In the genomic region with DNA sequence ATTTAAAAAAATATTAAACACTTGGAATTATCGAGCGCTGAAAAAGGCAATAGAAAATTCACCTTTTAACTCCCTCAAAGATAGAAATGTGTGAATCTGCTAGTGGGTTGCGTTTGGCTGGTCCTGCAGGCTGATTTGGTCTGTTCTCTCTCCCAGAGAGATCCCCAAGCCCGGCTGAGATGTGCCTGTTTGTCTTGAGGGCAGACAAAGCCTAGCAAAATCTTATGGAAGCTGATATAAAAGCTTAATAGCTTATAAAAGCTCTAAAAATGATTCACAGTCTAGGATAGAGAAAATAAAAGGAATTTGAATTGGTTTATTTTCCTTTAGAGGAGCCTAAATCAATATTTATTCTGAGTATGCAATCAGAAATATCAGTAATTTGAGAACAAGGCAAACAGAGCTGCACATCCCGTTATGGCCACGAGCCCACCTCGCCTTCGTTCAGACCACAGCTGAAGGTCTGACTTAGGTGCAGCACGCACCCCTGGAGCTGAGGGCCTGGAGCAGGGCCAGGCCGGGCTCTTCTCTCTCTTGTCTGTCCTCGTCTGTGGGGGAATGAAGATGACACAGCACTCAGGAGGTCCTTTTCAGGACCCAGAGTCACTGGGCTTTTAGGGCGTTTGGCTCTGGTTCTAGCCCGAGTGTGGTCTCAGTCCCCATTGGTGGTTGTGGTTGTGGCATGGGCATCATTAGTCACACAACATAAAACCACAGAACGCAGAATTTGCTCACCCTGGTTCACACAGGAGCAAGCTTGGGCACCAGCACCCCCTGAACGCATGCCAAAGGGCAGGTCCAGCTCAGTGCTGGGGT, we compare ENCODE assay signal across 15 cellular contexts. TPM values are rescaled to one million over a fixed set of nuclear protein-coding genes. Genes with fewer than 3 reads are reported as not detected.
DNase-seq lines count a peak whose midpoint lies in the region; ATAC-seq, FAIRE-seq and TF ChIP-seq lines count a peak whose summit lies in the region.
"Had no signal": no experiment of that assay in that cellular context is flagged by ENCODE, and none has a peak within 500 bp of the region (broad histone marks: within the 10 kb centered on the region; RNA-seq: fewer than 3 reads in every experiment).

No MANE protein-coding gene starts in this region.

- ATAC-seq in HG03378 (IDR thresholded peaks at IDR 0.05; ENCODE audit: unreplicated experiment) (no peak), GM19328 (IDR thresholded peaks at IDR 0.05; ENCODE audit: unreplicated experiment) (no peak)
- ATAC-seq: effector memory CD8-positive, alpha-beta T cell had no signal

- H3K4me3 Mint-ChIP-seq in activated CD4-positive, alpha-beta memory T cell treated with anti-CD3 and anti-CD28 coated beads, Interleukin-2, amount 10 ng/mL, durations not matched to agents 7 days and 5 days = no peak overlapping the region
- H3K4me3 Mint-ChIP-seq: activated naive CD4-positive, alpha-beta T cell treated with anti-CD3 and anti-CD28 coated beads, Interleukin-2, amount 50 U/mL, for 24 hours; B cell; effector memory CD8-positive, alpha-beta T cell; H9; naive B cell had no signal

- no peak for TF ChIP-seq CTCF in 22Rv1 (IDR thresholded peaks at IDR 0.05)

- DNase-seq in HT1080 (ENCODE audit: low read depth) = peak; percentile 49
- peak; percentile 68 for DNase-seq in RCC 7860 (ENCODE audit: low spot score)
- DNase-seq in kidney tubule cell (ENCODE audit: low spot score) = peak; percentile 20
- no peak for DNase-seq in activated CD4-positive, alpha-beta memory T cell treated with anti-CD3 and anti-CD28 coated beads, Interleukin-2, amount 10 ng/mL, durations not matched to agents 7 days and 5 days
- DNase-seq in 8988T = no peak
- DNase-seq: effector memory CD8-positive, alpha-beta T cell; H9; naive B cell; NCI-H1436; stimulated activated CD8-positive, alpha-beta memory T cell treated with anti-CD3 and anti-CD28 coated beads, Interleukin-4, amount 100 ng/mL, for 48 hours had no signal

- peak overlapping the region; percentile 70 for H3K27ac ChIP-seq in 22Rv1

- FAIRE-seq in RCC 7860 (lab: Jason Lieb, UNC) = peak; percentile 84

- H3K27me3 Mint-ChIP-seq in activated CD4-positive, alpha-beta memory T cell treated with anti-CD3 and anti-CD28 coated beads, Interleukin-2, amount 10 ng/mL, durations not matched to agents 7 days and 5 days = peaks cover 7% of the 10 kb centered on the region
- H3K27me3 Mint-ChIP-seq: activated naive CD4-positive, alpha-beta T cell treated with anti-CD3 and anti-CD28 coated beads, Interleukin-2, amount 50 U/mL, for 24 hours; effector memory CD8-positive, alpha-beta T cell had no signal

- H3K4me1 Mint-ChIP-seq in activated CD4-positive, alpha-beta memory T cell treated with anti-CD3 and anti-CD28 coated beads, Interleukin-2, amount 10 ng/mL, durations not matched to agents 7 days and 5 days = peaks cover 2% of the 10 kb centered on the region

- no peaks in the 10 kb centered on the region for H3K9me3 Mint-ChIP-seq in activated CD4-positive, alpha-beta memory T cell treated with anti-CD3 and anti-CD28 coated beads, Interleukin-2, amount 10 ng/mL, durations not matched to agents 7 days and 5 days
- H3K9me3 Mint-ChIP-seq: activated naive CD4-positive, alpha-beta T cell treated with anti-CD3 and anti-CD28 coated beads, Interleukin-2, amount 50 U/mL, for 24 hours; effector memory CD8-positive, alpha-beta T cell; H9; naive B cell had no signal

- POLR2A ChIA-PET in activated CD4-positive, alpha-beta memory T cell treated with anti-CD3 and anti-CD28 coated beads, Interleukin-2, amount 10 ng/mL, durations not matched to agents 7 days and 5 days (lab: Charles Lee) = interaction anchor here (0.9 to 1.8 kb wide), 2 partner anchors 11 to 18 kb away, joined by 3 to 7 read pairs; no protein-coding TSS in a partner anchor

- no peaks in the 10 kb centered on the region for H3K36me3 Mint-ChIP-seq in activated CD4-positive, alpha-beta memory T cell treated with anti-CD3 and anti-CD28 coated beads, Interleukin-2, amount 10 ng/mL, durations not matched to agents 7 days and 5 days (ENCODE audit: low read depth)
- H3K36me3 Mint-ChIP-seq: naive B cell had no signal

- H3K27ac Mint-ChIP-seq in activated CD4-positive, alpha-beta memory T cell treated with anti-CD3 and anti-CD28 coated beads, Interleukin-2, amount 10 ng/mL, durations not matched to agents 7 days and 5 days = no peak overlapping the region
- H3K27ac Mint-ChIP-seq: activated naive CD4-positive, alpha-beta T cell treated with anti-CD3 and anti-CD28 coated beads, Interleukin-2, amount 50 U/mL, for 24 hours; B cell; effector memory CD8-positive, alpha-beta T cell; naive B cell had no signal

- CTCF ChIA-PET in activated CD4-positive, alpha-beta memory T cell treated with anti-CD3 and anti-CD28 coated beads, Interleukin-2, amount 10 ng/mL, durations not matched to agents 7 days and 5 days (lab: Charles Lee) = interaction anchor here (1.0 kb wide), 1 partner anchor 13 kb away, joined by 3 read pairs; no protein-coding TSS in a partner anchor

RNA-seq across cellular contexts. Expression of gene PDE9A, which starts 18.6 kb away (rescaled TPM):
- total RNA-seq in HT1080 (2014; rRNA removed; shearing (Covaris generic)) = 0.02 TPM in 1 of 2 replicates, not detected in the other
- polyA plus RNA-seq in HT1080 (2015; cell fraction: cytosol; rRNA removed) = not detected in 2 replicates
- polyA plus RNA-seq in HT1080 (2015; cell fraction: nucleus; rRNA removed) = not detected in 2 replicates
- total RNA-seq in activated CD4-positive, alpha-beta memory T cell treated with anti-CD3 and anti-CD28 coated beads, Interleukin-2, amount 10 ng/mL, durations not matched to agents 7 days and 5 days = 10 to 100 TPM; 13.9 to 14.3 TPM

Comparison
In these comparisons a context has a peak if more than half of its experiments do, and no peak if none do; other contexts are left out.
1. DNase-seq: peak in HT1080 (single experiment), RCC 7860 (single experiment) and kidney tubule cell (single experiment); none in activated CD4-positive, alpha-beta memory T cell treated with anti-CD3 and anti-CD28 coated beads, Interleukin-2, amount 10 ng/mL, durations not matched to agents 7 days and 5 days (single experiment) and 8988T (single experiment).
2. RNA of gene PDE9A, which starts 18.6 kb away (total RNA-seq): 13.9 to 14.3 TPM in activated CD4-positive, alpha-beta memory T cell treated with anti-CD3 and anti-CD28 coated beads, Interleukin-2, amount 10 ng/mL, durations not matched to agents 7 days and 5 days; 0.02 TPM in HT1080; every median in the first group is over 10 times any median in the second.